In genomic region chr16:51624083-51624775, GRCh38 we compare ENCODE assay signal across 27 cellular contexts.
DNase-seq lines count a peak whose midpoint lies in the region; TF ChIP-seq lines count a peak whose summit lies in the region.
"Had no signal": no experiment of that assay in that cellular context is flagged by ENCODE, and none has a peak within 500 bp of the region (broad histone marks: within the 10 kb centered on the region; RNA-seq: fewer than 3 reads in every experiment).

No MANE protein-coding gene starts in this region.

- no peak overlapping the region for H4K8ac ChIP-seq in neuronal stem cell (ENCODE audit: low read depth, low read length)

- POLR2A ChIA-PET in RWPE1 (lab: Yijun Ruan, JAX; ENCODE audit: low non-redundant PET), result no interaction called here

- H3K79me1 ChIP-seq in neuronal stem cell (ENCODE audit: low read depth, low read length), result no peaks in the 10 kb centered on the region

- no peak overlapping the region for H4K91ac ChIP-seq in neuronal stem cell (ENCODE audit: low read depth, low read length, poor library complexity)

- no peak overlapping the region for H2BK120ac ChIP-seq in neuronal stem cell (ENCODE audit: low read depth, low read length)

- no peak overlapping the region for H3K4me3 ChIP-seq in epithelial cell of esophagus (ENCODE audit: low read length)
- H3K4me3 ChIP-seq in neuronal stem cell (ENCODE audit: low read length in 2 of 2), result no peak overlapping the region
- no peak overlapping the region for H3K4me3 ChIP-seq in BE2C (ENCODE audit: low read depth, low read length)
- H3K4me3 ChIP-seq in Karpas-422 (ENCODE audit: low read length), result no peak overlapping the region
- H3K4me3 ChIP-seq: K562, lower lobe of right lung, right lobe of liver had no signal

- H3K79me2 ChIP-seq in Karpas-422 (ENCODE audit: low read length), result no peaks in the 10 kb centered on the region

- CTCF ChIA-PET in RWPE1 (lab: Yijun Ruan, JAX), result no interaction called here

- no peak overlapping the region for H2BK12ac ChIP-seq in neuronal stem cell (ENCODE audit: low read length)

- no CpG with 5 or more reads among the region's 7 CpGs for WGBS in neuronal stem cell (ENCODE audit: extremely low coverage in 2 of 2, insufficient read length in 2 of 2, insufficient replicate concordance in 1 of 2), 2 donors

- H3K9me2 ChIP-seq in Karpas-422 (replicated peaks; ENCODE audit: insufficient read depth, low read length), result no peaks in the 10 kb centered on the region

- no peak overlapping the region for H2AFZ ChIP-seq in neuronal stem cell (ENCODE audit: low read length)
- H2AFZ ChIP-seq in Karpas-422 (ENCODE audit: low read length), result no peak overlapping the region

- H2BK15ac ChIP-seq in neuronal stem cell (ENCODE audit: low read length), result no peak overlapping the region

- DNase-seq in EL (peak; percentile 55), RWPE1 (ENCODE audit: low spot score) (peak; percentile 13), epithelial cell of esophagus (ENCODE audit: low read depth) (peak; percentile 55), neuronal stem cell (ENCODE audit: low spot score) (no peak), BE2C (no peak), SIG-M5 treated with dmso at 0.1 percent for 504 hours (lab: John Stamatoyannopoulos, UW; ENCODE audit: unreplicated experiment) (no peak), mucosa of gallbladder (ENCODE audit: low spot score) (no peak), Karpas-422 (no peak)
- DNase-seq: activated CD4-positive, alpha-beta T cell treated with anti-CD3 and anti-CD28 coated beads, Interleukin-2, amount 50 U/mL, for 1 hour; activated gamma-delta T cell treated with Interleukin-2 at 50 U/mL for 16 hours; activated T-cell treated with anti-CD3 and anti-CD28 coated beads, Interleukin-2, amount 50 U/mL, for 4 hours; AML-193; CD4-positive, alpha-beta memory T cell; cerebellar nuclear complex; H7; head of caudate nucleus; kidney glomerular epithelial cell; lower lobe of right lung; NCI-H1417 treated with DMSO at 0.1 percent for 48 hours; NCI-H446 treated with DMSO at 0.1 percent for 48 hours; NCI-H82; right lobe of liver; stimulated activated CD4-positive, alpha-beta T cell treated with anti-CD3 and anti-CD28 coated beads, Interleukin-15, amount 100 ng/mL, for 24 hours; stimulated activated naive CD4-positive, alpha-beta T cell; T-helper 9 cell; WERI-Rb-1 had no signal

- H3K36me3 ChIP-seq in neuronal stem cell (replicated peaks in 1 of 2; ENCODE audit: control insufficient read depth in 2 of 2, insufficient read depth in 2 of 2, low read length in 2 of 2) (no peaks in the 10 kb centered on the region), BE2C (no peaks in the 10 kb centered on the region), Karpas-422 (ENCODE audit: insufficient read depth, low read length) (no peaks in the 10 kb centered on the region)
- H3K36me3 ChIP-seq: lower lobe of right lung, right lobe of liver, WERI-Rb-1 had no signal

- no peak overlapping the region for H3K14ac ChIP-seq in neuronal stem cell (ENCODE audit: low read length)

- no peak overlapping the region for H2BK5ac ChIP-seq in neuronal stem cell (ENCODE audit: low read length)

- no peaks in the 10 kb centered on the region for H3K27me3 ChIP-seq in neuronal stem cell (ENCODE audit: control insufficient read depth in 3 of 3, insufficient read depth in 3 of 3, low read depth in 1 of 3, low read length in 3 of 3)
- H3K27me3 ChIP-seq in BE2C, result no peaks in the 10 kb centered on the region
- no peaks in the 10 kb centered on the region for H3K27me3 ChIP-seq in Karpas-422 (ENCODE audit: low read length)
- H3K27me3 ChIP-seq: right lobe of liver had no signal

- no peaks in the 10 kb centered on the region for H3K9me3 ChIP-seq in neuronal stem cell (replicated peaks in 1 of 2; ENCODE audit: control insufficient read depth in 2 of 2, insufficient read depth in 1 of 2, low read depth in 1 of 2, low read length in 2 of 2)
- H3K9me3 ChIP-seq in BE2C, result no peaks in the 10 kb centered on the region
- peaks cover 5% of the 10 kb centered on the region; the same call in 1 of the 2 replicates for H3K9me3 ChIP-seq in Karpas-422 (ENCODE audit: low read length)
- H3K9me3 ChIP-seq: lower lobe of right lung, right lobe of liver had no signal

- no peak overlapping the region for H3K4ac ChIP-seq in neuronal stem cell (ENCODE audit: low read length)

- peaks cover 0 to 1% of the 10 kb centered on the region in 2 donors for H3K4me1 ChIP-seq in neuronal stem cell (ENCODE audit: control insufficient read depth in 2 of 2, insufficient read depth in 1 of 2, low read depth in 1 of 2, low read length in 2 of 2)
- no peaks in the 10 kb centered on the region for H3K4me1 ChIP-seq in BE2C
- no peaks in the 10 kb centered on the region for H3K4me1 ChIP-seq in Karpas-422 (ENCODE audit: low read length)
- H3K4me1 ChIP-seq: lower lobe of right lung, right lobe of liver had no signal

- H3K9ac ChIP-seq in neuronal stem cell (ENCODE audit: low read depth, low read length, poor library complexity), result no peak overlapping the region
- no peak overlapping the region for H3K9ac ChIP-seq in Karpas-422 (ENCODE audit: low read length)

- H3K18ac ChIP-seq in neuronal stem cell (ENCODE audit: low read length), result peak overlapping the region; percentile 24

- no peaks in the 10 kb centered on the region for H4K20me1 ChIP-seq in Karpas-422 (ENCODE audit: insufficient read depth, low read depth, low read length)

- no peak overlapping the region for H3K23ac ChIP-seq in neuronal stem cell (ENCODE audit: low read depth, low read length, poor library complexity)

- no peak overlapping the region for H3K27ac ChIP-seq in RWPE1
- H3K27ac ChIP-seq in neuronal stem cell (replicated peaks; ENCODE audit: low read length), result no peak overlapping the region
- H3K27ac ChIP-seq in Karpas-422 (ENCODE audit: low read length), result no peak overlapping the region
- H3K27ac ChIP-seq: lower lobe of right lung, right lobe of liver, WERI-Rb-1 had no signal

- H3K4me2 ChIP-seq in neuronal stem cell (ENCODE audit: insufficient read depth, low read length, poor library complexity, severe bottlenecking) (no peak overlapping the region), Karpas-422 (ENCODE audit: low read depth, low read length, poor library complexity, severe bottlenecking) (no peak overlapping the region)

- H2AK5ac ChIP-seq in neuronal stem cell (ENCODE audit: low read depth, low read length), result no peak overlapping the region

- no peak for TF ChIP-seq CTCF in RWPE1 (conservative IDR thresholded peaks at IDR 0.05; ENCODE audit: low read depth)
- TF ChIP-seq CTCF in epithelial cell of esophagus (IDR thresholded peaks at IDR 0.05; ENCODE audit: insufficient read depth, low read depth, low read length, missing control alignments), result no peak
- TF ChIP-seq CTCF in BE2C (IDR thresholded peaks at IDR 0.05; ENCODE audit: low read depth, low read length), result no peak

Comparison
In these comparisons a context has a peak if more than half of its experiments do, and no peak if none do; other contexts are left out.
1. DNase-seq: peak in EL (single experiment), RWPE1 (single experiment) and epithelial cell of esophagus (single experiment); none in neuronal stem cell (single experiment), BE2C (single experiment), SIG-M5 treated with dmso at 0.1 percent for 504 hours (single experiment), mucosa of gallbladder (single experiment) and Karpas-422 (single experiment).